8 cellular contexts compared by ENCODE assay signal in genomic region chr12:53098354-53098981, GRCh38. TPM values are rescaled to one million over a fixed set of nuclear protein-coding genes. Genes with fewer than 3 reads are reported as not detected.
DNase-seq lines count a peak whose midpoint lies in the region; ATAC-seq and TF ChIP-seq lines count a peak whose summit lies in the region.

No MANE protein-coding gene starts in this region.

- 41 to 58% (median 50%) methylated on average over 13 of the region's 13 CpGs for WGBS in adrenal gland, 4 donors

- H3K4me2 ChIP-seq in Karpas-422 (ENCODE audit: low read depth, low read length, poor library complexity, severe bottlenecking) (peak overlapping the region; percentile 76), skeletal muscle satellite cell (ENCODE audit: low read length) (peak overlapping the region; percentile 84)

- no peaks in the 10 kb centered on the region for H3K9me3 ChIP-seq in Karpas-422 (ENCODE audit: low read length)
- no peaks in the 10 kb centered on the region for H3K9me3 ChIP-seq in adrenal gland (replicated peaks in 1 of 3)
- no peaks in the 10 kb centered on the region for H3K9me3 ChIP-seq in skeletal muscle satellite cell (replicated peaks; ENCODE audit: low read length)

- H3K79me2 ChIP-seq in Karpas-422 (ENCODE audit: low read length) = no peaks in the 10 kb centered on the region

- H3K27ac ChIP-seq in Karpas-422 (ENCODE audit: low read length) (no peak overlapping the region), adrenal gland (peak overlapping the region in 4 of 5 donors; percentile 33 to 93 (median 66))

- H4K20me1 ChIP-seq in Karpas-422 (ENCODE audit: insufficient read depth, low read depth, low read length) = no peaks in the 10 kb centered on the region

- H3K4me3 ChIP-seq in Karpas-422 (ENCODE audit: low read length) (peak overlapping the region; percentile 68), adrenal gland (peak overlapping the region in 1 of 4 donors; percentile 64), skeletal muscle satellite cell (ENCODE audit: low read length) (peak overlapping the region; percentile 83)

- intact Hi-C loops in adrenal gland (cut with DNase I) = loop anchor here (2.0 kb wide), 1 partner anchor 32 kb away; no protein-coding TSS in a partner anchor

- H2AFZ ChIP-seq in Karpas-422 (ENCODE audit: low read length) = peak overlapping the region; percentile 96

- H3K9me2 ChIP-seq in Karpas-422 (replicated peaks; ENCODE audit: insufficient read depth, low read length) = no peaks in the 10 kb centered on the region

- no peak for ATAC-seq in HG02763 (IDR thresholded peaks at IDR 0.05; ENCODE audit: unreplicated experiment)
- no peak for ATAC-seq in HG03460 (IDR thresholded peaks at IDR 0.05; ENCODE audit: unreplicated experiment)

- H3K27me3 ChIP-seq in Karpas-422 (ENCODE audit: low read length) (0 out of 2 replicates have a peak, but pooled peaks cover 3% of the 10 kb centered on the region), adrenal gland (no peaks in the 10 kb centered on the region), skeletal muscle satellite cell (ENCODE audit: control insufficient read depth, insufficient read depth, low read length) (no peaks in the 10 kb centered on the region)

- H3K4me1 ChIP-seq in Karpas-422 (ENCODE audit: low read length) (peaks cover 26% of the 10 kb centered on the region), adrenal gland (replicated peaks in 1 of 2) (peaks cover 0 to 33% of the 10 kb centered on the region in 2 donors), skeletal muscle satellite cell (ENCODE audit: control insufficient read depth, insufficient read depth, low read length) (peaks cover 39% of the 10 kb centered on the region)

- H3K9ac ChIP-seq in Karpas-422 (ENCODE audit: low read length) (peak overlapping the region; percentile 69), skeletal muscle satellite cell (ENCODE audit: low read depth, low read length) (peak overlapping the region; percentile 81)

- TF ChIP-seq CTCF in adrenal gland (IDR thresholded peaks at IDR 0.05) = no peak

- no peaks in the 10 kb centered on the region for H3K36me3 ChIP-seq in Karpas-422 (ENCODE audit: insufficient read depth, low read length)
- no peaks in the 10 kb centered on the region for H3K36me3 ChIP-seq in adrenal gland (replicated peaks in 1 of 2)
- H3K36me3 ChIP-seq in skeletal muscle satellite cell (ENCODE audit: insufficient read depth, low read length) = peaks cover 17% of the 10 kb centered on the region

- DNase-seq in Ammon's horn (ENCODE audit: low spot score) (peak; percentile 49), Karpas-422 (no peak), adrenal gland (peak in 1 of 7 donors; percentile 52), hepatic stellate cell (ENCODE audit: low spot score) (peak; percentile 86), DMS153 (lab: John Stamatoyannopoulos, UW) (no peak)

- no peak for TF ChIP-seq POLR2A in adrenal gland (IDR thresholded peaks at IDR 0.05)

RNA-seq across cellular contexts. Expression of gene IGFBP6, which starts 1.0 kb away (rescaled TPM):
- 0.54 TPM in 1 of 2 replicates, not detected in the other for total RNA-seq in Karpas-422 (2014; rRNA removed; shearing (Covaris generic); ENCODE audit: low replicate concordance)
- 100 to 1,000 TPM in 6 of 8 donors, 10 to 100 TPM in 2; 39.5 to 559 (median 212) TPM for total RNA-seq in adrenal gland
- polyA plus RNA-seq in adrenal gland = 100 to 1,000 TPM in 2 of 3 donors, 10 to 100 TPM in 1; 26.4 to 478 (median 337) TPM
- total RNA-seq in skeletal muscle satellite cell (2012; rRNA removed) = 603 and 918 TPM in 2 replicates

RNA-seq across cellular contexts. Expression of gene SOAT2, which starts 4.8 kb away (rescaled TPM):
- total RNA-seq in Karpas-422 (2014; rRNA removed; shearing (Covaris generic); ENCODE audit: low replicate concordance) = not detected in 2 replicates
- total RNA-seq in adrenal gland = under 1 TPM in 1 of 8 donors, not detected in 7; 0.79 TPM
- under 1 TPM in 2 of 3 donors, not detected in 1; 0.34 to 0.48 TPM for polyA plus RNA-seq in adrenal gland
- total RNA-seq in skeletal muscle satellite cell (2012; rRNA removed) = 0.44 TPM in 1 of 2 replicates, not detected in the other

RNA-seq across cellular contexts. Expression of gene SPRYD3, which starts 19.3 kb away (rescaled TPM):
- total RNA-seq in Karpas-422 (2014; rRNA removed; shearing (Covaris generic); ENCODE audit: low replicate concordance) = 11.1 and 17.4 TPM in 2 replicates
- total RNA-seq in adrenal gland = 10 to 100 TPM; 32.1 to 74.6 (median 46.7) TPM
- polyA plus RNA-seq in adrenal gland = 10 to 100 TPM; 16.4 to 52.8 (median 29.0) TPM
- total RNA-seq in skeletal muscle satellite cell (2012; rRNA removed) = 23.4 and 29.4 TPM in 2 replicates

RNA-seq across cellular contexts. Expression of gene TNS2, which starts 48.6 kb away (rescaled TPM):
- 0.48 TPM in 1 of 2 replicates, not detected in the other for total RNA-seq in Karpas-422 (2014; rRNA removed; shearing (Covaris generic); ENCODE audit: low replicate concordance)
- total RNA-seq in adrenal gland = 100 to 1,000 TPM in 7 of 8 donors, 10 to 100 TPM in 1; 55.8 to 268 (median 175) TPM
- 1,000 to 10,000 TPM in 1 of 3 donors, 100 to 1,000 TPM in 1, 10 to 100 TPM in 1; 36.8 to 1,019 (median 396) TPM for polyA plus RNA-seq in adrenal gland
- 67.9 and 70.8 TPM in 2 replicates for total RNA-seq in skeletal muscle satellite cell (2012; rRNA removed)

Comparison
In these comparisons a context has a peak if more than half of its experiments do, and no peak if none do; other contexts are left out.
1. DNase-seq: peak in Ammon's horn (single experiment) and hepatic stellate cell (single experiment); none in Karpas-422 (single experiment) and DMS153 (single experiment).
2. RNA of gene IGFBP6, which starts 1.0 kb away (total RNA-seq): 39.5 to 559 TPM in adrenal gland; 0.54 TPM in Karpas-422; every median in the first group is over 10 times any median in the second.